Comparison of ENCODE assay signal across 7 cellular contexts in genomic region chr4:76896731-76897521, GRCh38. TPM values are rescaled to one million over a fixed set of nuclear protein-coding genes. Genes with fewer than 3 reads are reported as not detected.
DNase-seq lines count a peak whose midpoint lies in the region; ATAC-seq and TF ChIP-seq lines count a peak whose summit lies in the region.

No MANE protein-coding gene starts in this region.

- no peaks in the 10 kb centered on the region for H3K9me3 Mint-ChIP-seq in naive thymus-derived CD4-positive, alpha-beta T cell

- peaks cover 8 to 12% of the 10 kb centered on the region in 2 donors for H3K27me3 ChIP-seq in naive thymus-derived CD4-positive, alpha-beta T cell (ENCODE audit: control insufficient read depth in 2 of 2, insufficient read depth in 2 of 2, low read length in 2 of 2)
- H3K27me3 ChIP-seq in vagina: peaks cover 8% of the 10 kb centered on the region

- TF ChIP-seq POLR2A in vagina (IDR thresholded peaks at IDR 0.05): no peak

- ATAC-seq in HG03025 (IDR thresholded peaks at IDR 0.05; ENCODE audit: low FRiP score, unreplicated experiment) (peak; percentile 12), GM21526 (IDR thresholded peaks at IDR 0.05; ENCODE audit: low FRiP score, unreplicated experiment) (no peak)
- ATAC-seq in naive thymus-derived CD4-positive, alpha-beta T cell: peak; percentile 64

- H3K4me3 Mint-ChIP-seq in naive thymus-derived CD4-positive, alpha-beta T cell: peak overlapping the region in 9 of 10 donors; percentile 13 to 78 (median 64)

- no peak overlapping the region for H3K27ac ChIP-seq in naive thymus-derived CD4-positive, alpha-beta T cell (ENCODE audit: low read depth, low read length)
- H3K27ac ChIP-seq in vagina: no peak overlapping the region

- no peak overlapping the region for H3K27ac Mint-ChIP-seq in naive thymus-derived CD4-positive, alpha-beta T cell

- POLR2A ChIA-PET in naive thymus-derived CD4-positive, alpha-beta T cell (lab: Charles Lee): no interaction called here

- peaks cover 26 to 64% (median 34%) of the 10 kb centered on the region in 5 donors for H3K27me3 Mint-ChIP-seq in naive thymus-derived CD4-positive, alpha-beta T cell

- no peaks in the 10 kb centered on the region for H3K36me3 Mint-ChIP-seq in naive thymus-derived CD4-positive, alpha-beta T cell

- intact Hi-C loops in naive thymus-derived CD4-positive, alpha-beta T cell (cut with micrococcal nuclease): loop anchor here in 1 of 2 donors (2.0 kb wide), 1 partner anchor 148 kb away; no protein-coding TSS in a partner anchor
- intact Hi-C loops in vagina (cut with DNase I): no loop called here

- CTCF ChIA-PET in naive thymus-derived CD4-positive, alpha-beta T cell (lab: Charles Lee): no interaction called here

- peaks cover 0 to 4% of the 10 kb centered on the region in 2 donors for H3K4me1 ChIP-seq in naive thymus-derived CD4-positive, alpha-beta T cell (ENCODE audit: control insufficient read depth in 2 of 2, insufficient read depth in 2 of 2, low read length in 2 of 2)
- peaks cover 20% of the 10 kb centered on the region for H3K4me1 ChIP-seq in vagina

- peaks cover 5 to 13% (median 10%) of the 10 kb centered on the region in 7 donors for H3K4me1 Mint-ChIP-seq in naive thymus-derived CD4-positive, alpha-beta T cell

- TF ChIP-seq CTCF in epithelial cell of esophagus (IDR thresholded peaks at IDR 0.05; ENCODE audit: insufficient read depth, low read depth, low read length, missing control alignments): no peak
- no peak for TF ChIP-seq CTCF in vagina (IDR thresholded peaks at IDR 0.05)

- H3K4me3 ChIP-seq in GM08714 (ENCODE audit: low read length) (peak overlapping the region; percentile 45; the same call in 1 of the 2 replicates), epithelial cell of esophagus (ENCODE audit: low read length) (peak overlapping the region; percentile 63), vagina (peak overlapping the region; percentile 42 to 62)
- peak overlapping the region; percentile 49 for H3K4me3 ChIP-seq in naive thymus-derived CD4-positive, alpha-beta T cell (ENCODE audit: low read length)

- DNase-seq in activated CD4-positive, alpha-beta T cell treated with anti-CD3 and anti-CD28 coated beads for 48 hours: peak; percentile 26
- peak; percentile 61 for DNase-seq in epithelial cell of esophagus (ENCODE audit: low read depth)
- DNase-seq in naive thymus-derived CD4-positive, alpha-beta T cell: peak; percentile 16 to 47 (median 29)
- DNase-seq in vagina (ENCODE audit: extremely low spot score in 2 of 2): no peak

- H3K9me3 ChIP-seq in naive thymus-derived CD4-positive, alpha-beta T cell (ENCODE audit: control insufficient read depth in 2 of 3, low read length in 3 of 3): no peaks in the 10 kb centered on the region
- no peaks in the 10 kb centered on the region for H3K9me3 ChIP-seq in vagina

- no peaks in the 10 kb centered on the region for H3K36me3 ChIP-seq in naive thymus-derived CD4-positive, alpha-beta T cell (ENCODE audit: control insufficient read depth in 2 of 3, insufficient read depth in 3 of 3, low read length in 3 of 3)
- H3K36me3 ChIP-seq in vagina: no peaks in the 10 kb centered on the region

RNA-seq across cellular contexts. Expression of gene SOWAHB, which starts 1.0 kb away (rescaled TPM):
- not detected for total RNA-seq in naive thymus-derived CD4-positive, alpha-beta T cell
- polyA plus RNA-seq in naive thymus-derived CD4-positive, alpha-beta T cell: under 1 TPM in 1 of 2 donors, not detected in 1; 0.05 TPM
- total RNA-seq in vagina: 2.7 TPM

RNA-seq across cellular contexts. Expression of gene SEPTIN11, which starts 52.6 kb away (rescaled TPM):
- total RNA-seq in naive thymus-derived CD4-positive, alpha-beta T cell: 10 to 100 TPM; 12.2 to 29.3 (median 20.3) TPM
- polyA plus RNA-seq in naive thymus-derived CD4-positive, alpha-beta T cell: 10 to 100 TPM in 1 of 2 donors, 1 to 10 TPM in 1; 9.2 to 16.3 TPM
- total RNA-seq in vagina: 111 TPM

Comparison
In these comparisons a context has a peak if more than half of its experiments do, and no peak if none do; other contexts are left out.
1. DNase-seq: peak in activated CD4-positive, alpha-beta T cell treated with anti-CD3 and anti-CD28 coated beads for 48 hours (single experiment), epithelial cell of esophagus (single experiment) and naive thymus-derived CD4-positive, alpha-beta T cell (9 of 9); none in vagina (0 of 2).
2. Peak in every context shown above with its lines, with median percentiles within 50 percentile points of each other: H3K4me3 ChIP-seq.